In genomic region chr11:101128571-101129202, GRCh38 we compare ENCODE assay signal across 11 cellular contexts. TPM values are rescaled to one million over a fixed set of nuclear protein-coding genes. Genes with fewer than 3 reads are reported as not detected.
A peak's percentile ranks its signal among the peaks of the same experiment; 100 is the strongest.
DNase-seq lines count a peak whose midpoint lies in the region; ATAC-seq and TF ChIP-seq lines count a peak whose summit lies in the region.
"Had no signal": no experiment of that assay in that cellular context is flagged by ENCODE, and none has a peak within 500 bp of the region (broad histone marks: within the 10 kb centered on the region; RNA-seq: fewer than 3 reads in every experiment).

No MANE protein-coding gene starts in this region.

- peak overlapping the region; percentile 92 for H2AFZ ChIP-seq in neuron (ENCODE audit: low read depth, low read length)

- H3K4me1 ChIP-seq in left ventricle myocardium inferior (peaks cover 48% of the 10 kb centered on the region), neuron (ENCODE audit: insufficient read depth, low read length) (peaks cover 6% of the 10 kb centered on the region)
- H3K4me1 ChIP-seq: BLaER1 treated with 17β-estradiol and CSF1 and Interleukin-3, amounts not matched to agents 10 nM and 100 nM had no signal

- H3K27me3 ChIP-seq in left ventricle myocardium inferior (ENCODE audit: low read depth) (peaks cover 3% of the 10 kb centered on the region), neuron (ENCODE audit: insufficient read depth, low read length) (peaks cover 75% of the 10 kb centered on the region)
- H3K27me3 ChIP-seq: BLaER1 treated with 17β-estradiol and CSF1 and Interleukin-3, amounts not matched to agents 10 nM and 100 nM had no signal

- peak; percentile 1 for DNase-seq in stimulated activated CD4-positive, alpha-beta T cell treated with anti-CD3 and anti-CD28 coated beads, Interleukin-15, amount 100 ng/mL, for 24 hours
- DNase-seq in stimulated activated CD4-positive, alpha-beta T cell treated with anti-CD3 and anti-CD28 coated beads, Interleukin-4, amount 100 ng/mL, for 1 hour = no peak
- DNase-seq in left ventricle myocardium inferior (no peak), activated T-cell treated with anti-CD3 and anti-CD28 coated beads for 4 hours (no peak), AG08396 (ENCODE audit: low spot score) (no peak), A172 (ENCODE audit: low spot score) (no peak)
- DNase-seq: effector CD4-positive, alpha-beta T cell had no signal

- peak overlapping the region; percentile 79 for H3K4me3 ChIP-seq in left ventricle myocardium inferior
- H3K4me3 ChIP-seq in neuron (ENCODE audit: low read length) = no peak overlapping the region

- no peak for ATAC-seq in HG02970 (IDR thresholded peaks at IDR 0.05; ENCODE audit: low FRiP score, unreplicated experiment)

- intact Hi-C loops in left ventricle myocardium inferior (cut with micrococcal nuclease) = no loop called here

- H3K36me3 ChIP-seq in left ventricle myocardium inferior (no peaks in the 10 kb centered on the region), neuron (ENCODE audit: insufficient read depth, low read length) (no peaks in the 10 kb centered on the region)
- H3K36me3 ChIP-seq: BLaER1 treated with 17β-estradiol and CSF1 and Interleukin-3, amounts not matched to agents 10 nM and 100 nM; neutrophil had no signal

- TF ChIP-seq CTCF in left ventricle myocardium inferior (IDR thresholded peaks at IDR 0.05; ENCODE audit: borderline replicate concordance) = no peak

- H3K9me3 ChIP-seq in left ventricle myocardium inferior (replicated peaks) (no peaks in the 10 kb centered on the region), neuron (ENCODE audit: low read length) (no peaks in the 10 kb centered on the region)
- H3K9me3 ChIP-seq: neutrophil had no signal

- peak overlapping the region; percentile 88 for H3K27ac ChIP-seq in left ventricle myocardium inferior (replicated peaks)
- H3K27ac ChIP-seq: BLaER1 treated with 17β-estradiol and CSF1 and Interleukin-3, amounts not matched to agents 10 nM and 100 nM; neutrophil had no signal

RNA-seq across cellular contexts. Expression of gene PGR, which starts 0.9 kb away (rescaled TPM):
- 11.7 TPM for total RNA-seq in left ventricle myocardium inferior
- total RNA-seq in A172 (2014; rRNA removed; shearing (Covaris generic)) = not detected in 2 replicates

Comparison
In these comparisons a context has a peak if more than half of its experiments do, and no peak if none do; other contexts are left out.
1. RNA of gene PGR, which starts 0.9 kb away (total RNA-seq): 11.7 TPM in left ventricle myocardium inferior (single experiment); not detected in A172; every median in the first group is over 10 times any median in the second.